In the genomic region with DNA sequence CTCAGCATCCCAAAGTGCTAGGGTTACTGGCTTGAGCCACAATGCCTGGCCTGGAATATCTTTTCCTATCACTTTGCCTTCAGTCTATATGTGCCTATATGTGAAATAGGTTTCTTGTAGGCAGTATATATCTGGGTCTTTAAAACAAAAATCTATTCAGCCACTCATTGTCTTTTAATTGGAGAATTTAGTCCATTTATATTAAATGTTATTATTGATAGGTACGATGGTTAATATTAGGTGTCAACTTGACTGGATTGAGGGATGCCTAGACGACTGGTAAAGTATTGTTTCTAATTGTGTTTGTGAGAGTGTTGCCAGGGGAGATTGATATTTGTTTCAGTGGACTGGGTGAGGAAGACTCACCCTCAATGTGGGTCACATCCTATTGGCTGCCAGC, we compare ENCODE assay signal across 34 cellular contexts.
"Had no signal": no experiment of that assay in that cellular context is flagged by ENCODE, and none has a peak within 500 bp of the region (broad histone marks: within the 10 kb centered on the region; RNA-seq: fewer than 3 reads in every experiment).

No MANE protein-coding gene starts in this region.

- H3K4me3 ChIP-seq: MG63 had no signal

- DNase-seq: Karpas-422, Kasumi-1, MG63, MM.1S, MV-4-11, NCI-H1048, NCI-H1092, NCI-H1092 treated with DMSO at 0.1 percent for 48 hours, NCI-H1105, NCI-H1105 treated with DMSO at 0.1 percent for 48 hours, NCI-H1417, NCI-H1417 treated with DMSO at 0.1 percent for 48 hours, NCI-H1436, NCI-H1436 treated with DMSO at 0.1 percent for 48 hours, NCI-H146, NCI-H1694, NCI-H1694 treated with DMSO at 0.1 percent for 48 hours, NCI-H187, NCI-H187 treated with DMSO at 0.1 percent for 48 hours, NCI-H1930, NCI-H2029, NCI-H2029 treated with DMSO at 0.1 percent for 48 hours, NCI-H2081, NCI-H2081 treated with DMSO at 0.1 percent for 48 hours, NCI-H2107, NCI-H2171, NCI-H2171 treated with DMSO at 0.1 percent for 48 hours, NCI-H2227 treated with DMSO at 0.1 percent for 48 hours, NCI-H226, NCI-H345, NCI-H446, NCI-H446 treated with DMSO at 0.1 percent for 48 hours, NCI-H510A, NCI-H510A treated with DMSO at 0.1 percent for 48 hours had no signal

- H3K27me3 ChIP-seq: MG63 had no signal

- H3K9me3 ChIP-seq: MG63 had no signal

- H3K36me3 ChIP-seq: MG63 had no signal
